In genomic region chr1:87226341-87226760, GRCh38 we compare ENCODE assay signal across 8 cellular contexts.
DNase-seq lines count a peak whose midpoint lies in the region; ATAC-seq and TF ChIP-seq lines count a peak whose summit lies in the region.

No MANE protein-coding gene starts in this region.

- DNase-seq in MCF 10A (ENCODE audit: unreplicated experiment): peak; percentile 85
- peak in 1 of 2 donors; percentile 69 for DNase-seq in left lung
- DNase-seq in aorta: peak; percentile 89 to 92
- DNase-seq in HUDEP-2 (lab: John Stamatoyannopoulos, UW; ENCODE audit: unreplicated experiment in 76 of 76): no peak
- DNase-seq in cerebellum (ENCODE audit: low spot score): no peak

- no peaks in the 10 kb centered on the region for H3K27me3 ChIP-seq in left lung
- no peaks in the 10 kb centered on the region for H3K27me3 ChIP-seq in aorta (ENCODE audit: control insufficient read depth in 1 of 2, insufficient read depth in 2 of 2, low read length in 1 of 2)

- WGBS in aorta, 2 donors: 28 to 29% methylated on average over 8 of the region's 8 CpGs

- H3K4me3 Mint-ChIP-seq in MCF 10A (ENCODE audit: unreplicated experiment): no peak overlapping the region

- CTCF ChIA-PET in MCF 10A (lab: Yijun Ruan, JAX): interaction anchor here (0.5 kb wide), 1 partner anchor 95 kb away, joined by 4 read pairs; no protein-coding TSS in a partner anchor

- ATAC-seq in GM18868 (IDR thresholded peaks at IDR 0.05; ENCODE audit: unreplicated experiment) (peak; percentile 80), left lung (peak; percentile 85), aorta (ENCODE audit: low FRiP score) (peak; percentile 67), GM18873 (IDR thresholded peaks at IDR 0.05; ENCODE audit: low FRiP score, unreplicated experiment) (no peak)

- peak overlapping the region in 1 of 2 donors; percentile 53 for H3K27ac ChIP-seq in left lung
- no peak overlapping the region for H3K27ac ChIP-seq in aorta (ENCODE audit: low read depth in 1 of 2, low read length in 2 of 2)

- no peak for TF ChIP-seq EP300 in Ishikawa (IDR thresholded peaks at IDR 0.05; ENCODE audit: borderline replicate concordance)

- no peaks in the 10 kb centered on the region for H3K9me3 Mint-ChIP-seq in MCF 10A (ENCODE audit: unreplicated experiment)

- H3K27ac Mint-ChIP-seq in MCF 10A (ENCODE audit: low read depth, unreplicated experiment): peak overlapping the region; percentile 79

- no peaks in the 10 kb centered on the region for H3K36me3 Mint-ChIP-seq in MCF 10A (ENCODE audit: insufficient read depth, unreplicated experiment)

- POLR2A ChIA-PET in MCF 10A (lab: Yijun Ruan, JAX): interaction anchor here (0.7 to 1.4 kb wide), 2 partner anchors 52 to 78 kb away, joined by 3 read pairs; no protein-coding TSS in a partner anchor

- no peaks in the 10 kb centered on the region for H3K27me3 Mint-ChIP-seq in MCF 10A (ENCODE audit: insufficient read depth, unreplicated experiment)

- H3K4me1 Mint-ChIP-seq in MCF 10A (ENCODE audit: insufficient read depth, unreplicated experiment): peaks cover 17% of the 10 kb centered on the region

- H3K9me3 ChIP-seq in left lung (no peaks in the 10 kb centered on the region), aorta (ENCODE audit: control insufficient read depth, low read length) (no peaks in the 10 kb centered on the region)

- H3K4me1 ChIP-seq in left lung: peaks cover 0 to 7% of the 10 kb centered on the region in 2 donors
- H3K4me1 ChIP-seq in aorta (ENCODE audit: control insufficient read depth in 1 of 2, insufficient read depth in 2 of 2, low read length in 2 of 2): no peaks in the 10 kb centered on the region

- intact Hi-C loops in MCF 10A (cut with micrococcal nuclease) (no loop called here), left lung (cut with DNase I) (no loop called here), aorta (cut with DNase I) (no loop called here)

- no peaks in the 10 kb centered on the region for H3K36me3 ChIP-seq in left lung
- H3K36me3 ChIP-seq in aorta (ENCODE audit: control insufficient read depth in 1 of 2, insufficient read depth in 2 of 2, low read length in 1 of 2): no peaks in the 10 kb centered on the region

- TF ChIP-seq RAD21 in Ishikawa (IDR thresholded peaks at IDR 0.05; ENCODE audit: low read depth): no peak

- TF ChIP-seq CTCF in MCF 10A (IDR thresholded peaks at IDR 0.05; ENCODE audit: unreplicated experiment) (no peak), left lung (IDR thresholded peaks at IDR 0.05) (no peak)

- H3K4me3 ChIP-seq in left lung (no peak overlapping the region), aorta (ENCODE audit: low read length in 2 of 2) (no peak overlapping the region)

- BruUV-seq in MCF 10A (replicated peaks; lab: Mats Ljungman, UMichigan): no TSS peak

TF ChIP-seq in Ishikawa, 13 proteins besides CTCF, POLR2A, EP300 and RAD21:
- peak; percentile 76 for TF ChIP-seq TEAD4 (IDR thresholded peaks at IDR 0.05)
- TF ChIP-seq, protein P1, sequence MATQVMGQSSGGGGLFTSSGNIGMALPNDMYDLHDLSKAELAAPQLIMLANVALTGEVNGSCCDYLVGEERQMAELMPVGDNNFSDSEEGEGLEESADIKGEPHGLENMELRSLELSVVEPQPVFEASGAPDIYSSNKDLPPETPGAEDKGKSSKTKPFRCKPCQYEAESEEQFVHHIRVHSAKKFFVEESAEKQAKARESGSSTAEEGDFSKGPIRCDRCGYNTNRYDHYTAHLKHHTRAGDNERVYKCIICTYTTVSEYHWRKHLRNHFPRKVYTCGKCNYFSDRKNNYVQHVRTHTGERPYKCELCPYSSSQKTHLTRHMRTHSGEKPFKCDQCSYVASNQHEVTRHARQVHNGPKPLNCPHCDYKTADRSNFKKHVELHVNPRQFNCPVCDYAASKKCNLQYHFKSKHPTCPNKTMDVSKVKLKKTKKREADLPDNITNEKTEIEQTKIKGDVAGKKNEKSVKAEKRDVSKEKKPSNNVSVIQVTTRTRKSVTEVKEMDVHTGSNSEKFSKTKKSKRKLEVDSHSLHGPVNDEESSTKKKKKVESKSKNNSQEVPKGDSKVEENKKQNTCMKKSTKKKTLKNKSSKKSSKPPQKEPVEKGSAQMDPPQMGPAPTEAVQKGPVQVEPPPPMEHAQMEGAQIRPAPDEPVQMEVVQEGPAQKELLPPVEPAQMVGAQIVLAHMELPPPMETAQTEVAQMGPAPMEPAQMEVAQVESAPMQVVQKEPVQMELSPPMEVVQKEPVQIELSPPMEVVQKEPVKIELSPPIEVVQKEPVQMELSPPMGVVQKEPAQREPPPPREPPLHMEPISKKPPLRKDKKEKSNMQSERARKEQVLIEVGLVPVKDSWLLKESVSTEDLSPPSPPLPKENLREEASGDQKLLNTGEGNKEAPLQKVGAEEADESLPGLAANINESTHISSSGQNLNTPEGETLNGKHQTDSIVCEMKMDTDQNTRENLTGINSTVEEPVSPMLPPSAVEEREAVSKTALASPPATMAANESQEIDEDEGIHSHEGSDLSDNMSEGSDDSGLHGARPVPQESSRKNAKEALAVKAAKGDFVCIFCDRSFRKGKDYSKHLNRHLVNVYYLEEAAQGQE (IDR thresholded peaks at IDR 0.05; ENCODE audit: low read depth): no peak

Comparison
In these comparisons a context has a peak if more than half of its experiments do, and no peak if none do; other contexts are left out.
1. DNase-seq: peak in MCF 10A (single experiment) and aorta (2 of 2); none in HUDEP-2 (0 of 76) and cerebellum (single experiment).